ENCODE assay signal across 28 cellular contexts in genomic region chr1:31792116-31792515, GRCh38. TPM values are rescaled to one million over a fixed set of nuclear protein-coding genes. Genes with fewer than 3 reads are reported as not detected.
A peak's percentile ranks its signal among the peaks of the same experiment; 100 is the strongest.
DNase-seq lines count a peak whose midpoint lies in the region; ATAC-seq, FAIRE-seq and TF ChIP-seq lines count a peak whose summit lies in the region.
"Had no signal": no experiment of that assay in that cellular context is flagged by ENCODE, and none has a peak within 500 bp of the region (broad histone marks: within the 10 kb centered on the region; RNA-seq: fewer than 3 reads in every experiment).

No MANE protein-coding gene starts in this region.

- H3K27me3 ChIP-seq in Peyer's patch, result no peaks in the 10 kb centered on the region
- H3K27me3 ChIP-seq in spleen (replicated peaks in 1 of 7), result peaks cover 0 to 4% (median 0%) of the 10 kb centered on the region in 7 donors
- H3K27me3 ChIP-seq: adrenal gland, testis had no signal

- H3K27ac ChIP-seq in Peyer's patch, result no peak overlapping the region
- no peak overlapping the region for H3K27ac ChIP-seq in kidney (ENCODE audit: low read depth in 2 of 2, low read length in 2 of 2)
- no peak overlapping the region for H3K27ac ChIP-seq in spleen
- H3K27ac ChIP-seq: adrenal gland, testis, VCaP had no signal

- no peak overlapping the region for H3K4me3 Mint-ChIP-seq in activated CD4-positive, alpha-beta T cell treated with anti-CD3 and anti-CD28 coated beads for 36 hours
- H3K4me3 Mint-ChIP-seq: CD4-positive, alpha-beta memory T cell had no signal

- FAIRE-seq in kidney (lab: Jason Lieb, UNC), result no peak
- FAIRE-seq: GM12878 had no signal

- no peaks in the 10 kb centered on the region for H3K36me3 Mint-ChIP-seq in activated CD4-positive, alpha-beta T cell treated with anti-CD3 and anti-CD28 coated beads for 36 hours (ENCODE audit: low read depth)
- H3K36me3 Mint-ChIP-seq: brain had no signal

- no peaks in the 10 kb centered on the region for H3K27me3 Mint-ChIP-seq in activated CD4-positive, alpha-beta T cell treated with anti-CD3 and anti-CD28 coated beads for 36 hours

- TF ChIP-seq POLR2A in Peyer's patch (IDR thresholded peaks at IDR 0.05), result no peak
- no peak for TF ChIP-seq POLR2A in spleen (IDR thresholded peaks at IDR 0.05)

- ATAC-seq in activated CD4-positive, alpha-beta T cell treated with anti-CD3 and anti-CD28 coated beads for 36 hours, result no peak
- ATAC-seq in GM18519 (IDR thresholded peaks at IDR 0.05; ENCODE audit: low FRiP score, unreplicated experiment) (no peak), HG03039 (IDR thresholded peaks at IDR 0.05; ENCODE audit: unreplicated experiment) (no peak)
- ATAC-seq: GM12878 had no signal

- H3K4me3 ChIP-seq in Peyer's patch (no peak overlapping the region), kidney (ENCODE audit: low read length in 2 of 2) (no peak overlapping the region), spleen (no peak overlapping the region)
- H3K4me3 ChIP-seq: adrenal gland, GM12878, lung, testis had no signal

- POLR2A ChIA-PET in activated CD4-positive, alpha-beta T cell treated with anti-CD3 and anti-CD28 coated beads for 36 hours (lab: Charles Lee), result no interaction called here

- peak; percentile 3 for DNase-seq in activated CD4-positive, alpha-beta T cell treated with anti-CD3 and anti-CD28 coated beads for 36 hours
- DNase-seq in activated CD4-positive, alpha-beta T cell treated with anti-CD3 and anti-CD28 coated beads, Interleukin-2, amount 50 U/mL, for 4 hours, result no peak
- DNase-seq in Peyer's patch (peak in 2 of 3 donors; percentile 39 to 41), kidney (peak; percentile 68), spleen (peak; percentile 77)
- DNase-seq in central memory CD4-positive, alpha-beta T cell, result no peak
- DNase-seq: 8988T; activated CD4-positive, alpha-beta T cell treated with anti-CD3 and anti-CD28 coated beads, Interleukin-2, amount 50 U/mL, for 48 hours; activated gamma-delta T cell treated with Interleukin-2 at 50 U/mL for 16 hours; CD4-positive, alpha-beta memory T cell; DMS 273 treated with DMSO at 0.1 percent for 48 hours; effector CD8-positive, alpha-beta T cell; EL; GOT3; NCI-H187; NCI-H524; SIG-M5; stimulated activated naive CD4-positive, alpha-beta T cell; T-helper 9 cell; testis had no signal

- H3K9me3 Mint-ChIP-seq in activated CD4-positive, alpha-beta T cell treated with anti-CD3 and anti-CD28 coated beads for 36 hours (ENCODE audit: low read depth), result no peaks in the 10 kb centered on the region
- H3K9me3 Mint-ChIP-seq: CD4-positive, alpha-beta memory T cell had no signal

- intact Hi-C loops in activated CD4-positive, alpha-beta T cell treated with anti-CD3 and anti-CD28 coated beads for 36 hours (cut with DNase I, micrococcal nuclease), result no loop called here
- intact Hi-C loops in kidney (cut with DNase I), result loop anchor here (5.0 kb wide), 1 partner anchor 130 kb away; no protein-coding TSS in a partner anchor
- intact Hi-C loops in spleen (cut with DNase I; ENCODE audit: low total_unique reads), result loop anchor here (10.0 kb wide), 1 partner anchor 217 kb away; the partner anchor contains the start of gene TINAGL1

- no peaks in the 10 kb centered on the region for H3K9me3 ChIP-seq in Peyer's patch
- H3K9me3 ChIP-seq in kidney (ENCODE audit: control insufficient read depth in 1 of 2, low read length in 2 of 2), result no peaks in the 10 kb centered on the region
- no peaks in the 10 kb centered on the region for H3K9me3 ChIP-seq in spleen
- H3K9me3 ChIP-seq: adrenal gland, testis had no signal

- no peak for TF ChIP-seq CTCF in Peyer's patch (IDR thresholded peaks at IDR 0.05)
- TF ChIP-seq CTCF in kidney (IDR thresholded peaks at IDR 0.05; ENCODE audit: borderline replicate concordance, extremely low read depth, insufficient read depth), result no peak
- no peak for TF ChIP-seq CTCF in spleen (IDR thresholded peaks at IDR 0.05 in 8 of 11, conservative IDR thresholded peaks at IDR 0.05 in 3 of 11)

- no peaks in the 10 kb centered on the region for H3K36me3 ChIP-seq in Peyer's patch
- H3K36me3 ChIP-seq in kidney (ENCODE audit: control insufficient read depth in 1 of 2, insufficient read depth in 2 of 2, low read length in 2 of 2), result no peaks in the 10 kb centered on the region
- no peaks in the 10 kb centered on the region for H3K36me3 ChIP-seq in spleen
- H3K36me3 ChIP-seq: adrenal gland had no signal

- CTCF ChIA-PET in activated CD4-positive, alpha-beta T cell treated with anti-CD3 and anti-CD28 coated beads for 36 hours (lab: Charles Lee), result interaction anchor here (0.5 to 1.2 kb wide), 3 partner anchors 29 to 205 kb away, joined by 3 read pairs; no protein-coding TSS in a partner anchor

- H3K27ac Mint-ChIP-seq in activated CD4-positive, alpha-beta T cell treated with anti-CD3 and anti-CD28 coated beads for 36 hours, result no peak overlapping the region
- H3K27ac Mint-ChIP-seq: progenitor cell of endocrine pancreas had no signal

- H3K4me1 Mint-ChIP-seq in activated CD4-positive, alpha-beta T cell treated with anti-CD3 and anti-CD28 coated beads for 36 hours, result peaks cover 10% of the 10 kb centered on the region

- H3K9ac ChIP-seq in kidney (ENCODE audit: low read length in 2 of 2), result no peak overlapping the region

- 73 to 91% (median 85%) methylated on average over 5 to 11 of the region's 11 CpGs for WGBS in spleen, 5 donors

- H3K4me1 ChIP-seq in Peyer's patch (peaks cover 0 to 9% (median 2%) of the 10 kb centered on the region in 4 donors), kidney (ENCODE audit: control insufficient read depth in 1 of 2, insufficient read depth in 1 of 2, low read depth in 1 of 2, low read length in 2 of 2) (no peaks in the 10 kb centered on the region), spleen (peaks cover 0 to 23% (median 14%) of the 10 kb centered on the region in 6 donors)
- H3K4me1 ChIP-seq: adrenal gland, testis had no signal

RNA-seq across cellular contexts. Expression of gene SPOCD1, which starts 23.7 kb away (rescaled TPM):
- under 1 TPM; 0.79 to 0.91 TPM for total RNA-seq in activated CD4-positive, alpha-beta T cell treated with anti-CD3 and anti-CD28 coated beads for 36 hours
- total RNA-seq in Peyer's patch, result 1 to 10 TPM in 1 of 4 donors, under 1 TPM in 1, not detected in 2; 0.80 to 3.3 TPM
- total RNA-seq in kidney, result 0.98 TPM
- polyA plus RNA-seq in kidney (ENCODE audit: insufficient read depth, low read depth, low replicate concordance), result 0.22 TPM
- 1 to 10 TPM; 1.2 to 5.0 (median 4.1) TPM for total RNA-seq in spleen
- 1 to 10 TPM in 2 of 3 donors, under 1 TPM in 1; 0.74 to 2.0 (median 1.4) TPM for polyA plus RNA-seq in spleen
- polyA plus RNA-seq: CD4-positive, alpha-beta memory T cell had no signal

RNA-seq across cellular contexts. Expression of gene ADGRB2, which starts 28.0 kb away (rescaled TPM):
- 1 to 10 TPM; 1.2 TPM for total RNA-seq in activated CD4-positive, alpha-beta T cell treated with anti-CD3 and anti-CD28 coated beads for 36 hours
- 10 to 100 TPM in 3 of 4 donors, 1 to 10 TPM in 1; 3.3 to 39.1 (median 17.2) TPM for total RNA-seq in Peyer's patch
- 3.2 TPM for total RNA-seq in kidney
- polyA plus RNA-seq in kidney (ENCODE audit: insufficient read depth, low read depth, low replicate concordance), result 5.3 TPM
- total RNA-seq in spleen, result 1 to 10 TPM in 5 of 7 donors, under 1 TPM in 2; 0.82 to 5.1 (median 2.7) TPM
- 1 to 10 TPM in 1 of 3 donors, under 1 TPM in 2; 0.52 to 1.4 (median 0.57) TPM for polyA plus RNA-seq in spleen

Comparison
In these comparisons a context has a peak if more than half of its experiments do, and no peak if none do; other contexts are left out.
1. DNase-seq: peak in activated CD4-positive, alpha-beta T cell treated with anti-CD3 and anti-CD28 coated beads for 36 hours (single experiment), Peyer's patch (2 of 3), kidney (single experiment) and spleen (single experiment); none in activated CD4-positive, alpha-beta T cell treated with anti-CD3 and anti-CD28 coated beads, Interleukin-2, amount 50 U/mL, for 4 hours (0 of 2) and central memory CD4-positive, alpha-beta T cell (single experiment).
2. intact Hi-C loops: an anchor here in kidney (5.0 kb wide) and spleen (10.0 kb wide); none called in activated CD4-positive, alpha-beta T cell treated with anti-CD3 and anti-CD28 coated beads for 36 hours.